ENCODE assay signal across 8 cellular contexts in the genomic region with DNA sequence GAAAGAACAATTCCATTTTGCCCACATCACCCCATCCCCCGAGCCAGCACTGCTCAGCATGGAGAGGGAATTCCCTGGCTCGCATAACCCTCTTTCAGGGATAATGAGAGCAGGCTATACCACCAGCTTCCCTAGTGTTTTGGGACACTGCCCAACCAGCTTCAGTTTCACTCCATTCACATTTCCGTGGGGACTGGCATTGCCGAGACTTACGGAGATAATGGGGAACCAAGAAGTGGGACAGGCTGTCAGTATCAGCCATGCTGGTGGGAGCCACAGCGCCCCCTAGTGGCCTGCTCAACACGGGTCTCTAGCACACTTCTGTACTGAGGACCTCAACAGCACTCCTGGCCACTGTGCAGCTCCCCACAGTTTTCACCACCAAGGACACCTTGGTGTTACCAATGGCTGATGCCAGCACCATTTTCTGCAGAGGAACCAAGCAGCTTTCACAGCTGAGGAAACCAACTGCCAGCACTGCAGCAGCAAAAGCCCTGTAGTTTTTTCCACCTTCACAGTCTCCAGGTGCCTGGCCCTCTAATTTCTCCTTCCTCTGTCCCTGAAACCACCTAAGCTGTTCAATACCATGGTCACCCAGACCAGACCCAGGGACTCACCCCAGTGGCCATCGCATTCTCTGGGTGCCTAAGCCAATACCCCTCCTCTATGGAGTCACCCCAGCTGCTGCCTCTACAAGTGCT. TPM values are rescaled to one million over a fixed set of nuclear protein-coding genes. Genes with fewer than 3 reads are reported as not detected.
DNase-seq lines count a peak whose midpoint lies in the region; ATAC-seq and TF ChIP-seq lines count a peak whose summit lies in the region.

No MANE protein-coding gene starts in this region.

- DNase-seq in GDM1 (lab: John Stamatoyannopoulos, UW) (peak; percentile 72), HT1080 (ENCODE audit: low read depth) (peak; percentile 42), RPMI7951 (ENCODE audit: low read depth) (peak; percentile 64), fibroblast of villous mesenchyme (ENCODE audit: low read depth) (peak; percentile 62), nucleus accumbens (lab: John Stamatoyannopoulos, UW) (peak in 44 of 56 donors; percentile 1 to 66 (median 14)), stomach (peak; percentile 79)
- DNase-seq in activated T-helper 1 cell treated with anti-CD3 and anti-CD28 coated beads, Interleukin-2, amount 50 U/mL, for 16 hours (ENCODE audit: low read depth in 1 of 2, low spot score in 1 of 2): peak; percentile 64 to 75

- H3K4me3 ChIP-seq in fibroblast of villous mesenchyme (ENCODE audit: low read depth, low read length) (peak overlapping the region; percentile 23), stomach (peak overlapping the region in 1 of 4 donors; percentile 17)

- no peak for TF ChIP-seq EP300 in stomach (IDR thresholded peaks at IDR 0.05)

- peaks cover 0 to 4% (median 2%) of the 10 kb centered on the region in 4 donors for H3K4me1 ChIP-seq in stomach

- TF ChIP-seq POLR2A in stomach (IDR thresholded peaks at IDR 0.05): no peak

- no peaks in the 10 kb centered on the region for H3K36me3 ChIP-seq in stomach

- TF ChIP-seq CTCF in fibroblast of villous mesenchyme (IDR thresholded peaks at IDR 0.05; ENCODE audit: insufficient read depth, low read depth, low read length): peak; percentile 94
- peak in 5 of 7 experiments; percentile 43 to 75 (median 57) for TF ChIP-seq CTCF in stomach (IDR thresholded peaks at IDR 0.05)

- no peak for ATAC-seq in GM21529 (IDR thresholded peaks at IDR 0.05; ENCODE audit: unreplicated experiment)

- 23 to 43% (median 27%) methylated on average over 4 to 8 of the region's 8 CpGs for WGBS in stomach, 5 donors

- H3K27me3 ChIP-seq in stomach: no peaks in the 10 kb centered on the region

- H3K27ac ChIP-seq in stomach: no peak overlapping the region

- intact Hi-C loops in stomach (cut with DNase I; ENCODE audit: low total_unique reads): no loop called here

- no peaks in the 10 kb centered on the region for H3K9me3 ChIP-seq in stomach

RNA-seq across cellular contexts. Expression of a gene that starts 23.7 kb away (rescaled TPM):
- total RNA-seq in HT1080 (2014; rRNA removed; shearing (Covaris generic)): not detected in 2 replicates
- 0.05 and 0.15 TPM in 2 replicates for polyA plus RNA-seq in HT1080 (2015; cell fraction: cytosol; rRNA removed)
- 0.10 TPM in 1 of 2 replicates, not detected in the other for polyA plus RNA-seq in HT1080 (2015; cell fraction: nucleus; rRNA removed)
- 0.10 and 0.12 TPM in 2 replicates for total RNA-seq in RPMI7951 (2014; rRNA removed; shearing (Covaris generic))
- 0.64 TPM in 1 of 2 replicates, not detected in the other for total RNA-seq in fibroblast of villous mesenchyme
- 1 to 10 TPM in 1 of 5 donors, under 1 TPM in 1, not detected in 3; 0.92 to 5.4 TPM for total RNA-seq in stomach
- 1 to 10 TPM in 2 of 3 donors, under 1 TPM in 1; 0.44 to 2.5 (median 1.2) TPM for polyA plus RNA-seq in stomach

RNA-seq across cellular contexts. Expression of a gene that starts 33.9 kb away (rescaled TPM):
- not detected in 2 replicates for total RNA-seq in HT1080 (2014; rRNA removed; shearing (Covaris generic))
- 0.02 TPM in 1 of 2 replicates, not detected in the other for polyA plus RNA-seq in HT1080 (2015; cell fraction: cytosol; rRNA removed)
- polyA plus RNA-seq in HT1080 (2015; cell fraction: nucleus; rRNA removed): not detected in 2 replicates
- not detected in 2 replicates for total RNA-seq in RPMI7951 (2014; rRNA removed; shearing (Covaris generic))
- total RNA-seq in fibroblast of villous mesenchyme (not detected in 2 replicates), stomach (10 to 100 TPM in 1 of 5 donors, 1 to 10 TPM in 2, not detected in 2; 2.2 to 30.3 (median 5.1) TPM)
- polyA plus RNA-seq in stomach: 10 to 100 TPM in 1 of 3 donors, 1 to 10 TPM in 2; 5.9 to 18.5 (median 6.7) TPM

Comparison
In these comparisons a context has a peak if more than half of its experiments do, and no peak if none do; other contexts are left out.
1. DNase-seq: peak in every context shown above with its lines; median percentile 79 in stomach; 72 in GDM1; 70 in activated T-helper 1 cell treated with anti-CD3 and anti-CD28 coated beads, Interleukin-2, amount 50 U/mL, for 16 hours; 64 in RPMI7951; 62 in fibroblast of villous mesenchyme; 42 in HT1080; 14 in nucleus accumbens.